ENCODE assay signal across 12 cellular contexts in genomic region chr7:137983308-137984008, GRCh38. TPM values are rescaled to one million over a fixed set of nuclear protein-coding genes. Genes with fewer than 3 reads are reported as not detected.
DNase-seq lines count a peak whose midpoint lies in the region; ATAC-seq and TF ChIP-seq lines count a peak whose summit lies in the region.
"Had no signal": no experiment of that assay in that cellular context is flagged by ENCODE, and none has a peak within 500 bp of the region (broad histone marks: within the 10 kb centered on the region; RNA-seq: fewer than 3 reads in every experiment).

No MANE protein-coding gene starts in this region.

- ATAC-seq in Right ventricle myocardium inferior = peak; percentile 71
- ATAC-seq in aorta (ENCODE audit: low FRiP score) = peak; percentile 68
- ATAC-seq: activated CD8-positive, alpha-beta T cell treated with anti-CD3 and anti-CD28 coated beads for 36 hours had no signal

- H3K4me3 ChIP-seq in fibroblast of lung (replicated peaks in 1 of 4; ENCODE audit: control extremely low read depth in 1 of 4, insufficient read depth in 1 of 4, low read depth in 3 of 4, low read length in 4 of 4) (no peak overlapping the region), osteoblast (ENCODE audit: insufficient read depth, low read length) (no peak overlapping the region), aorta (ENCODE audit: low read length in 2 of 2) (no peak overlapping the region)
- H3K4me3 ChIP-seq: upper lobe of left lung had no signal

- H2AFZ ChIP-seq in fibroblast of lung (ENCODE audit: low read length) (no peak overlapping the region), osteoblast (ENCODE audit: low read length) (no peak overlapping the region)

- H3K79me2 ChIP-seq in fibroblast of lung (ENCODE audit: control insufficient read depth, insufficient read depth, low read length) (peaks cover 96% of the 10 kb centered on the region), osteoblast (ENCODE audit: insufficient read depth, low read length) (peaks cover 96% of the 10 kb centered on the region)

- H3K36me3 ChIP-seq in fibroblast of lung (ENCODE audit: control insufficient read depth, insufficient read depth, low read length) = peaks cover 2% of the 10 kb centered on the region
- H3K36me3 ChIP-seq in osteoblast (ENCODE audit: insufficient read depth, low read length) = peaks cover 11% of the 10 kb centered on the region
- no peaks in the 10 kb centered on the region for H3K36me3 ChIP-seq in aorta (ENCODE audit: control insufficient read depth in 1 of 2, insufficient read depth in 2 of 2, low read length in 1 of 2)
- H3K36me3 ChIP-seq: upper lobe of left lung had no signal

- no peak for DNase-seq in Right ventricle myocardium inferior (ENCODE audit: missing footprints)
- no peak for DNase-seq in cardiac septum (ENCODE audit: low spot score)
- DNase-seq in fibroblast of lung (ENCODE audit: low read depth in 2 of 2) = peak in 1 of 2 donors; percentile 55
- DNase-seq in osteoblast (ENCODE audit: insufficient read length, low spot score, missing footprints) = no peak
- DNase-seq in aorta = peak; percentile 65 to 83
- DNase-seq in NAMALWA (ENCODE audit: low spot score) = no peak
- DNase-seq in effector CD4-positive, alpha-beta T cell = no peak
- no peak for DNase-seq in cortex of kidney (lab: John Stamatoyannopoulos, UW)
- DNase-seq: activated CD8-positive, alpha-beta T cell treated with anti-CD3 and anti-CD28 coated beads for 36 hours; H9; NCI-H1105 treated with DMSO at 0.1 percent for 48 hours; upper lobe of left lung had no signal

- H3K4me2 ChIP-seq in fibroblast of lung (ENCODE audit: extremely low read depth, insufficient read depth, low read length) = no peak overlapping the region
- H3K4me2 ChIP-seq in osteoblast (ENCODE audit: insufficient read depth, low read length) = no peak overlapping the region

- H4K20me1 ChIP-seq in fibroblast of lung (ENCODE audit: control insufficient read depth, extremely low read depth, insufficient read depth, low read length) = no peaks in the 10 kb centered on the region
- H4K20me1 ChIP-seq in osteoblast (ENCODE audit: insufficient read depth, low read length) = no peaks in the 10 kb centered on the region

- H3K4me1 ChIP-seq in fibroblast of lung (ENCODE audit: control insufficient read depth, extremely low read depth, insufficient read depth, low read length) = peaks cover 50% of the 10 kb centered on the region
- H3K4me1 ChIP-seq in osteoblast (ENCODE audit: insufficient read depth, low read length) = peaks cover 90% of the 10 kb centered on the region
- peaks cover 24 to 33% of the 10 kb centered on the region in 2 donors for H3K4me1 ChIP-seq in aorta (ENCODE audit: control insufficient read depth in 1 of 2, insufficient read depth in 2 of 2, low read length in 2 of 2)

- intact Hi-C loops in Right ventricle myocardium inferior (cut with DNase I) = no loop called here
- intact Hi-C loops in cardiac septum (cut with DNase I) = no loop called here
- intact Hi-C loops in aorta (cut with DNase I) = loop anchor here (5.0 kb wide), 1 partner anchor 41 kb away; no protein-coding TSS in a partner anchor

- 9 to 12% methylated on average over 12 of the region's 12 CpGs for WGBS in aorta, 2 donors

- H3K27me3 ChIP-seq in fibroblast of lung (ENCODE audit: control insufficient read depth, insufficient read depth, low read length) = no peaks in the 10 kb centered on the region
- no peaks in the 10 kb centered on the region for H3K27me3 ChIP-seq in osteoblast (ENCODE audit: insufficient read depth, low read length)
- no peaks in the 10 kb centered on the region for H3K27me3 ChIP-seq in aorta (ENCODE audit: control insufficient read depth in 1 of 2, insufficient read depth in 2 of 2, low read length in 1 of 2)
- H3K27me3 ChIP-seq: upper lobe of left lung had no signal

- H3K9me3 ChIP-seq in fibroblast of lung (ENCODE audit: control insufficient read depth, insufficient read depth, low read depth, low read length) (no peaks in the 10 kb centered on the region), osteoblast (ENCODE audit: low read depth, low read length) (no peaks in the 10 kb centered on the region), aorta (ENCODE audit: control insufficient read depth, low read length) (no peaks in the 10 kb centered on the region)
- H3K9me3 ChIP-seq: upper lobe of left lung had no signal

- H3K9ac ChIP-seq in fibroblast of lung (ENCODE audit: insufficient read depth, low read length) = no peak overlapping the region

- no peak for TF ChIP-seq CTCF in fibroblast of lung (conservative IDR thresholded peaks at IDR 0.05 in 1 of 2, IDR thresholded peaks at IDR 0.05 in 1 of 2; ENCODE audit: low read depth in 1 of 2, low read length in 2 of 2)
- TF ChIP-seq CTCF in osteoblast (IDR thresholded peaks at IDR 0.05; ENCODE audit: extremely low read depth, low read depth, low read length) = no peak

- peak overlapping the region; percentile 49 for H3K27ac ChIP-seq in fibroblast of lung (ENCODE audit: insufficient read depth, low read length)
- H3K27ac ChIP-seq in osteoblast (ENCODE audit: low read depth, low read length) = peak overlapping the region; percentile 98
- H3K27ac ChIP-seq in aorta (ENCODE audit: low read depth in 1 of 2, low read length in 2 of 2) = peak overlapping the region; percentile 76 to 93

RNA-seq across cellular contexts. Expression of gene CREB3L2, which starts 18.4 kb away (rescaled TPM):
- total RNA-seq in Right ventricle myocardium inferior = 19.3 TPM
- 30.1 TPM for total RNA-seq in cardiac septum
- 12.6 and 39.3 TPM in 2 replicates for total RNA-seq in fibroblast of lung
- 57.9 and 63.7 TPM in 2 replicates for polyA plus RNA-seq in fibroblast of lung
- polyA plus RNA-seq in fibroblast of lung (2012) = 37.1 and 49.5 TPM in 2 replicates
- 96.9 and 155 TPM in 2 replicates for polyA minus RNA-seq in fibroblast of lung (ENCODE audit: low replicate concordance)
- 26.5 and 28.6 TPM in 2 replicates for total RNA-seq in osteoblast
- 100 to 1,000 TPM; 109 to 165 TPM for total RNA-seq in aorta
- polyA plus RNA-seq in aorta = 10 to 100 TPM; 10.6 to 38.4 TPM

Comparison
In these comparisons a context has a peak if more than half of its experiments do, and no peak if none do; other contexts are left out.
1. DNase-seq: peak in aorta (2 of 2); none in Right ventricle myocardium inferior (single experiment), cardiac septum (single experiment), osteoblast (single experiment), NAMALWA (single experiment), effector CD4-positive, alpha-beta T cell (single experiment) and cortex of kidney (single experiment).
2. intact Hi-C loops: an anchor here in aorta (5.0 kb wide); none called in Right ventricle myocardium inferior and cardiac septum.
3. Peak in every context shown above with its lines, with median percentiles within 50 percentile points of each other: H3K27ac ChIP-seq.